In genomic region chr1:230148768-230149469, GRCh38 we compare ENCODE assay signal across 29 cellular contexts.
DNase-seq lines count a peak whose midpoint lies in the region; ATAC-seq, FAIRE-seq and TF ChIP-seq lines count a peak whose summit lies in the region.
"Had no signal": no experiment of that assay in that cellular context is flagged by ENCODE, and none has a peak within 500 bp of the region (broad histone marks: within the 10 kb centered on the region; RNA-seq: fewer than 3 reads in every experiment).

No MANE protein-coding gene starts in this region.

- in situ Hi-C loops in GM12878 (cut with MboI): no loop called here

- CTCF ChIA-PET in activated naive CD4-positive, alpha-beta T cell treated with anti-CD3 and anti-CD28 coated beads for 36 hours (lab: Charles Lee): no interaction called here
- CTCF ChIA-PET in GM12878 (lab: Yijun Ruan, JAX): interaction anchor here (0.5 to 1.6 kb wide), 3 partner anchors 18 to 63 kb away, joined by 3 to 4 read pairs (median 3); no protein-coding TSS in a partner anchor

- TF ChIP-seq RAD21 in GM12878 (IDR thresholded peaks at IDR 0.05; ENCODE audit: insufficient read depth, low read depth, low read length): no peak

- no peaks in the 10 kb centered on the region for H3K9me3 Mint-ChIP-seq in activated naive CD4-positive, alpha-beta T cell treated with anti-CD3 and anti-CD28 coated beads, Interleukin-2, amount 50 U/mL, for 72 hours
- H3K9me3 Mint-ChIP-seq in activated naive CD4-positive, alpha-beta T cell treated with anti-CD3 and anti-CD28 coated beads for 36 hours: no peaks in the 10 kb centered on the region
- no peaks in the 10 kb centered on the region for H3K9me3 Mint-ChIP-seq in IgD-negative memory B cell
- H3K9me3 Mint-ChIP-seq in stimulated activated naive B cell treated with anti-CD40 and anti-IgM and Interleukin-4, amounts not matched to agents 10 μg/mL and 1 μg/mL and 100 μg/mL, for 72 hours: no peaks in the 10 kb centered on the region
- H3K9me3 Mint-ChIP-seq: activated T-helper 2 cell treated with anti-CD3 and anti-CD28 coated beads, Interferon-gamma antibody, Interleukin-2, Interleukin-4, amounts not matched to agents 10 μg/mL and 5 μg/mL and 100 μg/mL, durations not matched to agents 14 hours and 24 hours and 36 hours had no signal

- no peak for FAIRE-seq in GM12878 (lab: Jason Lieb, UNC)
- no peak for FAIRE-seq in pancreas (lab: Jason Lieb, UNC)
- FAIRE-seq: A549, colon, D721Med, frontal cortex, GM18507 had no signal

- no peaks in the 10 kb centered on the region for H4K20me1 ChIP-seq in GM12878 (ENCODE audit: control insufficient read depth, insufficient read depth)

- no peak for ATAC-seq in activated naive CD4-positive, alpha-beta T cell treated with anti-CD3 and anti-CD28 coated beads, Interleukin-2, amount 50 U/mL, for 72 hours
- ATAC-seq in GM12878: peak; percentile 2; the same call in 1 of the 3 replicates
- no peak for ATAC-seq in stimulated activated naive B cell treated with anti-CD40 and anti-IgM and Interleukin-4, amounts not matched to agents 10 μg/mL and 1 μg/mL and 100 μg/mL, for 72 hours (replicated peaks)
- no peak for ATAC-seq in pancreas
- no peak for ATAC-seq in GM18517 (IDR thresholded peaks at IDR 0.05; ENCODE audit: unreplicated experiment)

- H3K4me1 ChIP-seq in GM12878 (ENCODE audit: control insufficient read depth, insufficient read depth, low read length) (peaks cover 40% of the 10 kb centered on the region), pancreas (peaks cover 36 to 73% (median 46%) of the 10 kb centered on the region in 3 donors)
- H3K4me1 ChIP-seq: A549 had no signal

- no peak for TF ChIP-seq EP300 in GM12878 (IDR thresholded peaks at IDR 0.05; ENCODE audit: borderline replicate concordance in 1 of 2, control insufficient read depth in 1 of 2, low read depth in 2 of 2, low read length in 2 of 2)

- POLR2A ChIA-PET in GM12878 (lab: Charles Lee): interaction anchor here (1.0 to 2.5 kb wide), 6 partner anchors 10 to 82 kb away, joined by 3 to 10 read pairs (median 4); partner anchors contain the start of gene GALNT2

- TF ChIP-seq CTCF in GM12878 (IDR thresholded peaks at IDR 0.05 in 2 of 3, conservative IDR thresholded peaks at IDR 0.05 in 1 of 3; ENCODE audit: control insufficient read depth in 2 of 3, extremely low read depth in 1 of 3, insufficient read depth in 1 of 3, low read depth in 3 of 3, low read length in 3 of 3): no peak
- TF ChIP-seq CTCF in pancreas (IDR thresholded peaks at IDR 0.05): no peak

- H3K36me3 ChIP-seq in GM12878 (ENCODE audit: control insufficient read depth in 2 of 2, insufficient read depth in 2 of 2, low read length in 1 of 2): peaks cover 0 to 2% of the 10 kb centered on the region in 2 experiments; a peak in 1 of 4 replicates
- H3K36me3 ChIP-seq in pancreas: no peaks in the 10 kb centered on the region
- H3K36me3 ChIP-seq: breast epithelium, Peyer's patch had no signal

- SMC1A ChIA-PET in GM12878 (lab: Charles Lee; ENCODE audit: uncharacterized antibody, unreplicated experiment): interaction anchor here (1.3 to 4.3 kb wide), 6 partner anchors 18 to 44 kb away, joined by 3 to 25 read pairs (median 10); no protein-coding TSS in a partner anchor

- H2AFZ ChIP-seq in GM12878 (ENCODE audit: control insufficient read depth, low read depth, low read length): no peak overlapping the region

- peaks cover 16% of the 10 kb centered on the region for H3K79me2 ChIP-seq in GM12878 (ENCODE audit: control insufficient read depth, insufficient read depth, low read length)

- BruUV-seq in GM12878 (replicated peaks; lab: Mats Ljungman, UMichigan): no TSS peak

- H3K9ac ChIP-seq in GM12878 (ENCODE audit: control insufficient read depth, insufficient read depth, low read length): no peak overlapping the region

- H3K27ac ChIP-seq in GM12878 (ENCODE audit: control insufficient read depth, insufficient read depth): no peak overlapping the region
- no peak overlapping the region for H3K27ac ChIP-seq in pancreas
- H3K27ac ChIP-seq: SJCRH30 had no signal

- H3K36me3 Mint-ChIP-seq in activated naive CD4-positive, alpha-beta T cell treated with anti-CD3 and anti-CD28 coated beads, Interleukin-2, amount 50 U/mL, for 72 hours: peaks cover 0 to 18% of the 10 kb centered on the region in 2 donors
- H3K36me3 Mint-ChIP-seq in activated naive CD4-positive, alpha-beta T cell treated with anti-CD3 and anti-CD28 coated beads for 36 hours (ENCODE audit: low read depth): peaks cover 3% of the 10 kb centered on the region
- peaks cover 2% of the 10 kb centered on the region for H3K36me3 Mint-ChIP-seq in IgD-negative memory B cell
- H3K36me3 Mint-ChIP-seq in stimulated activated naive B cell treated with anti-CD40 and anti-IgM and Interleukin-4, amounts not matched to agents 10 μg/mL and 1 μg/mL and 100 μg/mL, for 72 hours: peaks cover 9 to 22% of the 10 kb centered on the region in 2 donors

- no peak overlapping the region for H3K4me3 Mint-ChIP-seq in activated naive CD4-positive, alpha-beta T cell treated with anti-CD3 and anti-CD28 coated beads for 36 hours
- peak overlapping the region in 3 of 4 donors; percentile 68 to 92 (median 83) for H3K4me3 Mint-ChIP-seq in IgD-negative memory B cell
- H3K4me3 Mint-ChIP-seq in stimulated activated naive B cell treated with anti-CD40 and anti-IgM and Interleukin-4, amounts not matched to agents 10 μg/mL and 1 μg/mL and 100 μg/mL, for 72 hours: peak overlapping the region; percentile 46 to 61

- no peaks in the 10 kb centered on the region for H3K27me3 ChIP-seq in GM12878 (replicated peaks in 1 of 2; ENCODE audit: control insufficient read depth in 2 of 2, insufficient read depth in 2 of 2, low read length in 1 of 2)
- no peaks in the 10 kb centered on the region for H3K27me3 ChIP-seq in pancreas
- H3K27me3 ChIP-seq: breast epithelium, esophagus muscularis mucosa, Peyer's patch, SJCRH30 had no signal

- H3K9me3 ChIP-seq in GM12878 (replicated peaks; ENCODE audit: control insufficient read depth, insufficient read depth, low read length): no peaks in the 10 kb centered on the region
- H3K9me3 ChIP-seq in pancreas: no peaks in the 10 kb centered on the region
- H3K9me3 ChIP-seq: A549, breast epithelium, esophagus muscularis mucosa, Peyer's patch, SJCRH30 had no signal

- no peak for DNase-seq in activated naive CD4-positive, alpha-beta T cell treated with anti-CD3 and anti-CD28 coated beads, Interleukin-2, amount 50 U/mL, for 72 hours (ENCODE audit: low spot score in 2 of 2)
- DNase-seq in activated naive CD4-positive, alpha-beta T cell treated with anti-CD3 and anti-CD28 coated beads for 36 hours: no peak
- DNase-seq in GM12878 (ENCODE audit: low read depth, low spot score) (no peak), pancreas (no peak)
- DNase-seq in stimulated activated naive B cell treated with anti-CD40 and anti-IgM and Interleukin-4, amounts not matched to agents 10 μg/mL and 1 μg/mL and 100 μg/mL, for 72 hours: no peak
- no peak for DNase-seq in activated CD4-positive, alpha-beta T cell treated with anti-CD3 and anti-CD28 coated beads for 1 hour
- DNase-seq: activated CD4-positive, alpha-beta T cell treated with anti-CD3 and anti-CD28 coated beads for 48 hours; C1 segment of cervical spinal cord; hippocampal formation; Karpas-422; NCI-H1105; NCI-H2081 treated with DMSO at 0.1 percent for 48 hours; occipital lobe; Peyer's patch; SJCRH30; stimulated activated CD4-positive, alpha-beta T cell treated with anti-CD3 and anti-CD28 coated beads, Interleukin-2, amount 100 ng/mL, for 48 hours; T-helper 1 cell; trophoblast cell had no signal

- no peak for TF ChIP-seq POLR2A in GM12878 (IDR thresholded peaks at IDR 0.05; ENCODE audit: low read depth, low read length)

- intact Hi-C loops in activated naive CD4-positive, alpha-beta T cell treated with anti-CD3 and anti-CD28 coated beads for 36 hours (cut with micrococcal nuclease): no loop called here
- intact Hi-C loops in GM12878 (cut with micrococcal nuclease; ENCODE audit: unreplicated experiment): loop anchor here (1.0 kb wide), 1 partner anchor 82 kb away; the partner anchor contains the start of gene GALNT2
- intact Hi-C loops in pancreas (cut with DNase I): no loop called here

- H3K4me2 ChIP-seq in GM12878 (ENCODE audit: control insufficient read depth, insufficient read depth): no peak overlapping the region
- H3K4me2 ChIP-seq: A549, smooth muscle cell had no signal

- WGBS in GM12878 (ENCODE audit: insufficient coverage, insufficient replicate concordance, low lambda C conversion rate, missing lambda C conversion rate): 81% methylated on average over 11 of the region's 11 CpGs
- WGBS in pancreas, 2 donors: 82 to 84% methylated on average over 11 of the region's 11 CpGs

- H3K4me3 ChIP-seq in GM12878 (no peak overlapping the region), pancreas (no peak overlapping the region)
- H3K4me3 ChIP-seq: A549, breast epithelium, esophagus muscularis mucosa, SJCRH30, smooth muscle cell had no signal

- H3K27me3 Mint-ChIP-seq in activated naive CD4-positive, alpha-beta T cell treated with anti-CD3 and anti-CD28 coated beads for 36 hours (ENCODE audit: low read depth): no peaks in the 10 kb centered on the region
- no peaks in the 10 kb centered on the region for H3K27me3 Mint-ChIP-seq in IgD-negative memory B cell
- no peaks in the 10 kb centered on the region for H3K27me3 Mint-ChIP-seq in stimulated activated naive B cell treated with anti-CD40 and anti-IgM and Interleukin-4, amounts not matched to agents 10 μg/mL and 1 μg/mL and 100 μg/mL, for 72 hours

- RAD21 ChIA-PET in GM12878 (lab: Charles Lee; ENCODE audit: unreplicated experiment): interaction anchor here (1.0 to 3.9 kb wide), 5 partner anchors 18 to 39 kb away, joined by 3 to 20 read pairs (median 8); no protein-coding TSS in a partner anchor

- H3K4me1 Mint-ChIP-seq in activated naive CD4-positive, alpha-beta T cell treated with anti-CD3 and anti-CD28 coated beads for 36 hours (ENCODE audit: low read depth): peaks cover 58% of the 10 kb centered on the region
- peaks cover 29 to 56% (median 50%) of the 10 kb centered on the region in 3 donors for H3K4me1 Mint-ChIP-seq in IgD-negative memory B cell
- peaks cover 71 to 87% of the 10 kb centered on the region in 2 donors for H3K4me1 Mint-ChIP-seq in stimulated activated naive B cell treated with anti-CD40 and anti-IgM and Interleukin-4, amounts not matched to agents 10 μg/mL and 1 μg/mL and 100 μg/mL, for 72 hours

- peak overlapping the region; percentile 50 to 79 for H3K27ac Mint-ChIP-seq in activated naive CD4-positive, alpha-beta T cell treated with anti-CD3 and anti-CD28 coated beads, Interleukin-2, amount 50 U/mL, for 72 hours
- H3K27ac Mint-ChIP-seq in activated naive CD4-positive, alpha-beta T cell treated with anti-CD3 and anti-CD28 coated beads for 36 hours: no peak overlapping the region
- peak overlapping the region; percentile 67 to 89 (median 87) for H3K27ac Mint-ChIP-seq in IgD-negative memory B cell
- peak overlapping the region; percentile 95 for H3K27ac Mint-ChIP-seq in stimulated activated naive B cell treated with anti-CD40 and anti-IgM and Interleukin-4, amounts not matched to agents 10 μg/mL and 1 μg/mL and 100 μg/mL, for 72 hours
- H3K27ac Mint-ChIP-seq: activated T-helper 2 cell treated with anti-CD3 and anti-CD28 coated beads, Interferon-gamma antibody, Interleukin-2, Interleukin-4, amounts not matched to agents 10 μg/mL and 5 μg/mL and 100 μg/mL, durations not matched to agents 14 hours and 24 hours and 36 hours had no signal

TF ChIP-seq in GM12878, 131 proteins besides CTCF, POLR2A, EP300 and RAD21 (continues in another document):
- TF ChIP-seq LARP7 (IDR thresholded peaks at IDR 0.05): no peak
- no peak for TF ChIP-seq RUNX3 (IDR thresholded peaks at IDR 0.05; ENCODE audit: low read length)
